ENCODE assay signal across 9 cellular contexts in the genomic region with DNA sequence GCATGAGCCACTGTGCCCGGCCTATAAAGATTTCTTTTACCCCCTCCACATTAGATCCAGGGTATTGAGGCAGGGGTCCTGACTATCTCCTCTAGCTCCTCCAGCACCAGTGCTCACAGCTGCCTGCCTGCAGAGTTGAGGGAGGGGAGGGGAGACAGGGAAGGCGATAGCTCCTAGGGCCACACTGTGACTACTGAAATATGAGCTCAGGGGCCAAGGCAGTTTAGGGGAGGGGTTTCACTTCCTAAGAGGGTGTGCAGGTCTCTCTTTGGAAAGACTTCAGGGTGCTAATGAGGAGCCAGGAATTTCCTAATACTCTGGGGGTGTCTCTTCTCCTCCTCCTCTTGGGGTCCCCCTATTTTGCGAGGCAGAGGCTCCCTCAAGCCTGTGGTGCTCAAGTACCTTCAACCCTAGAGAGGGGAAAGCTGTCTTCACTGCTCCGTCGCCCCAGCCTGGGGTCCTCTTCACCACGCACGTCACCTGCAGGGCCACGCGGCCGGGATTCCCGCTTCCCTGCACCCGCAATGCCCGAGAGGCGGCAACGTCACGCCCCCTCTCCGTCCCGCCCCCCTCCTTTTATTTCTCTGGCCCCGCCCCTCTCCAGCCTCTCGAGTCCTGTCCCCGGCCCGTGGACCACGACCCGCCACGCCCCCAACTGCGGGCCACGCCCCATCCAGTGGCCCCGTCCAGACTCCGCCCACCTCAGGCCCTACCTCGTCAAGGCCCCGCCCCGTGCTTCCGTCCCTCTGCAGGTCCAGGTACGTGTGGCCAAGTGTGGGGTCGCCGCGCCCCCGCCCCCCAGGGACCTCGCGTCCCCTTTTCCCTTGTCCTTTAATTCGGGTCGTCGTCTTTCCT.
A peak's percentile ranks its signal among the peaks of the same experiment; 100 is the strongest.
DNase-seq lines count a peak whose midpoint lies in the region; ATAC-seq and TF ChIP-seq lines count a peak whose summit lies in the region.
"Had no signal": no experiment of that assay in that cellular context is flagged by ENCODE, and none has a peak within 500 bp of the region (broad histone marks: within the 10 kb centered on the region; RNA-seq: fewer than 3 reads in every experiment).

No MANE protein-coding gene starts in this region.

- peaks cover 0 to 6% of the 10 kb centered on the region in 2 donors for H3K9me3 ChIP-seq in right atrium auricular region

- intact Hi-C loops in Right ventricle myocardium superior (cut with DNase I), result no loop called here

- H3K27me3 Mint-ChIP-seq in brain, result peaks cover 26% of the 10 kb centered on the region
- peaks cover 66% of the 10 kb centered on the region for H3K27me3 Mint-ChIP-seq in mesothelial cell of epicardium (ENCODE audit: low read depth)

- peaks cover 0 to 8% of the 10 kb centered on the region in 2 donors for H3K4me1 ChIP-seq in right atrium auricular region

- H3K36me3 ChIP-seq in right atrium auricular region, result no peaks in the 10 kb centered on the region

- H3K36me3 Mint-ChIP-seq in brain, result no peaks in the 10 kb centered on the region
- H3K36me3 Mint-ChIP-seq in mesothelial cell of epicardium, result no peaks in the 10 kb centered on the region

- peaks cover 0 to 14% of the 10 kb centered on the region in 2 donors for H3K27me3 ChIP-seq in right atrium auricular region

- peak; percentile 43 for DNase-seq in Right ventricle myocardium superior
- no peak for DNase-seq in right atrium auricular region (ENCODE audit: low spot score)
- DNase-seq in mesothelial cell of epicardium (ENCODE audit: low spot score in 2 of 2, unreplicated experiment in 2 of 2), result peak; percentile 46 to 56
- no peak for DNase-seq in effector CD8-positive, alpha-beta T cell (lab: John Stamatoyannopoulos, UW)
- DNase-seq in NCI-H1105 (lab: John Stamatoyannopoulos, UW), result no peak
- no peak for DNase-seq in central memory CD4-positive, alpha-beta T cell
- DNase-seq: DND-41 had no signal

- peaks cover 0 to 25% (median 7%) of the 10 kb centered on the region in 5 experiments for H3K9me3 Mint-ChIP-seq in brain
- peaks cover 5% of the 10 kb centered on the region for H3K9me3 Mint-ChIP-seq in mesothelial cell of epicardium

- no peak for TF ChIP-seq CTCF in right atrium auricular region (IDR thresholded peaks at IDR 0.05)
- no peak for TF ChIP-seq CTCF in brain (conservative IDR thresholded peaks at IDR 0.05)
- TF ChIP-seq CTCF in mesothelial cell of epicardium (IDR thresholded peaks at IDR 0.05; ENCODE audit: unreplicated experiment), result no peak

- ATAC-seq in Right ventricle myocardium superior (ENCODE audit: poor library complexity) (peak; percentile 53), GM18498 (IDR thresholded peaks at IDR 0.05; ENCODE audit: unreplicated experiment) (no peak)

- H3K27ac Mint-ChIP-seq in brain (peak overlapping the region in 1 of 5 experiments; percentile 74), mesothelial cell of epicardium (no peak overlapping the region)

- H3K4me3 Mint-ChIP-seq in brain (peak overlapping the region; percentile 72 to 83 (median 77)), mesothelial cell of epicardium (peak overlapping the region; percentile 68)

- H3K4me1 Mint-ChIP-seq in brain, result peaks cover 21% of the 10 kb centered on the region
- peaks cover 4% of the 10 kb centered on the region for H3K4me1 Mint-ChIP-seq in mesothelial cell of epicardium

- H3K27ac ChIP-seq in right atrium auricular region, result no peak overlapping the region

- peak overlapping the region in 1 of 2 donors; percentile 30 for H3K4me3 ChIP-seq in right atrium auricular region

Comparison
In these comparisons a context has a peak if more than half of its experiments do, and no peak if none do; other contexts are left out.
1. DNase-seq: peak in Right ventricle myocardium superior (single experiment) and mesothelial cell of epicardium (2 of 2); none in right atrium auricular region (single experiment), effector CD8-positive, alpha-beta T cell (single experiment), NCI-H1105 (single experiment) and central memory CD4-positive, alpha-beta T cell (single experiment).